Comparison of ENCODE assay signal across 23 cellular contexts in genomic region chr2:109473006-109473380, GRCh38.
DNase-seq lines count a peak whose midpoint lies in the region; ATAC-seq, FAIRE-seq and TF ChIP-seq lines count a peak whose summit lies in the region.
"Had no signal": no experiment of that assay in that cellular context is flagged by ENCODE, and none has a peak within 500 bp of the region (broad histone marks: within the 10 kb centered on the region; RNA-seq: fewer than 3 reads in every experiment).

No MANE protein-coding gene starts in this region.

- TF ChIP-seq RAD21 in neural cell (conservative IDR thresholded peaks at IDR 0.05) (peak; percentile 59), HepG2 (CRISPR knock-in tag; IDR thresholded peaks at IDR 0.05) (no peak)

- no peak overlapping the region for H2AFZ ChIP-seq in neural cell (ENCODE audit: low read depth, low read length)
- H2AFZ ChIP-seq in HepG2 (ENCODE audit: low read length), result no peak overlapping the region

- intact Hi-C loops in HepG2 (cut with micrococcal nuclease; ENCODE audit: unreplicated experiment), result no loop called here

- no peaks in the 10 kb centered on the region for H3K27me3 Mint-ChIP-seq in stimulated activated naive CD8-positive, alpha-beta T cell treated with anti-CD3 and anti-CD28 coated beads, Interleukin-15, amount 100 ng/mL, for 72 hours

- 46% methylated on average over 9 of the region's 9 CpGs for WGBS in HepG2 (ENCODE audit: low lambda C conversion rate)

- ATAC-seq in HepG2, result no peak
- no peak for ATAC-seq in stimulated activated naive CD8-positive, alpha-beta T cell treated with anti-CD3 and anti-CD28 coated beads, Interleukin-15, amount 100 ng/mL, for 72 hours
- ATAC-seq: body of pancreas; CD8-positive, alpha-beta T cell; left lung; stimulated activated memory B cell treated with anti-CD40 and anti-IgM and Interleukin-4, amounts not matched to agents 10 μg/mL and 1 μg/mL and 100 μg/mL, for 72 hours had no signal

- peak; percentile 82 for TF ChIP-seq EP300 in neural cell (conservative IDR thresholded peaks at IDR 0.05; ENCODE audit: poor library complexity, severe bottlenecking)
- TF ChIP-seq EP300 in HepG2 (IDR thresholded peaks at IDR 0.05; ENCODE audit: low read depth in 2 of 2, low read length in 2 of 2), result no peak
- no peak for TF ChIP-seq EP300 in HepG2 (CRISPR knock-in tag; IDR thresholded peaks at IDR 0.05; ENCODE audit: borderline replicate concordance)

- TF ChIP-seq CTCF in epithelial cell of esophagus (IDR thresholded peaks at IDR 0.05; ENCODE audit: insufficient read depth, low read depth, low read length, missing control alignments), result no peak
- TF ChIP-seq CTCF in neural cell (IDR thresholded peaks at IDR 0.05; ENCODE audit: poor library complexity, severe bottlenecking), result peak; percentile 65
- TF ChIP-seq CTCF in HepG2 (CRISPR knock-in tag; IDR thresholded peaks at IDR 0.05), result no peak

- POLR2A ChIA-PET in HepG2 (lab: Yijun Ruan, JAX), result no interaction called here

- no peak overlapping the region; a peak in 1 of 22 replicates for H3K9ac ChIP-seq in BLaER1 treated with 17β-estradiol and CSF1 and Interleukin-3, amounts not matched to agents 10 nM and 100 nM
- H3K9ac ChIP-seq in neural cell (ENCODE audit: low read length), result peak overlapping the region; percentile 27
- H3K9ac ChIP-seq in HepG2 (ENCODE audit: insufficient read depth, low read depth, low read length), result no peak overlapping the region

- FAIRE-seq in HepG2 (lab: Jason Lieb, UNC), result no peak
- FAIRE-seq: colon had no signal

- DNase-seq in NCI-H1694 treated with DMSO at 0.1 percent for 48 hours (lab: John Stamatoyannopoulos, UW) (peak; percentile 79), epithelial cell of esophagus (ENCODE audit: low read depth) (peak; percentile 46), HepG2 (ENCODE audit: low spot score) (no peak), occipital lobe (lab: John Stamatoyannopoulos, UW) (no peak)
- DNase-seq in stimulated activated naive CD8-positive, alpha-beta T cell treated with anti-CD3 and anti-CD28 coated beads, Interleukin-15, amount 100 ng/mL, for 72 hours, result no peak
- DNase-seq: activated CD4-positive, alpha-beta T cell treated with anti-CD3 and anti-CD28 coated beads, Interleukin-2, amount 10 ng/mL, durations not matched to agents 24 days and 14 days; activated CD8-positive, alpha-beta memory T cell treated with anti-CD3 and anti-CD28 coated beads, Interleukin-2, amount 50 U/mL, for 48 hours; activated effector memory CD4-positive, alpha-beta T cell treated with Interleukin-2 at 50 U/mL for 16 hours; body of pancreas; CD8-positive, alpha-beta T cell; EL; left lung; NCI-H1092 treated with DMSO at 0.1 percent for 48 hours; NCI-H2107; NCI-H774; SIG-M5; stimulated activated CD4-positive, alpha-beta T cell treated with anti-CD3 and anti-CD28 coated beads, Interleukin-1b, Interleukin-23, amount 100 ng/mL, for 48 hours; T-helper 1 cell had no signal

- peak overlapping the region; percentile 73 to 97 (median 88); a peak in 21 of 22 replicates for H3K4me2 ChIP-seq in BLaER1 treated with 17β-estradiol and CSF1 and Interleukin-3, amounts not matched to agents 10 nM and 100 nM
- H3K4me2 ChIP-seq in neural cell (ENCODE audit: low read length) (peak overlapping the region; percentile 13), HepG2 (ENCODE audit: low read depth, low read length) (no peak overlapping the region)

- H4K20me1 ChIP-seq in BLaER1 treated with 17β-estradiol and CSF1 and Interleukin-3, amounts not matched to agents 10 nM and 100 nM, result peaks cover 0 to 44% (median 27%) of the 10 kb centered on the region in 11 experiments; a peak in 11 of 22 replicates
- no peaks in the 10 kb centered on the region for H4K20me1 ChIP-seq in neural cell (ENCODE audit: insufficient read depth)
- peaks cover 3% of the 10 kb centered on the region; the same call in 1 of the 2 replicates for H4K20me1 ChIP-seq in HepG2 (ENCODE audit: insufficient read depth, low read length)

- peaks cover 0 to 27% (median 7%) of the 10 kb centered on the region in 11 experiments; a peak in 9 of 22 replicates for H3K36me3 ChIP-seq in BLaER1 treated with 17β-estradiol and CSF1 and Interleukin-3, amounts not matched to agents 10 nM and 100 nM
- H3K36me3 ChIP-seq in neural cell (ENCODE audit: insufficient read depth, low read length) (no peaks in the 10 kb centered on the region), HepG2 (replicated peaks in 1 of 2; ENCODE audit: control insufficient read depth in 1 of 2, insufficient read depth in 2 of 2, low read length in 2 of 2) (no peaks in the 10 kb centered on the region)
- H3K36me3 ChIP-seq: left lung, thoracic aorta had no signal

- no peak overlapping the region for H3K27ac Mint-ChIP-seq in stimulated activated naive CD8-positive, alpha-beta T cell treated with anti-CD3 and anti-CD28 coated beads, Interleukin-15, amount 100 ng/mL, for 72 hours
- H3K27ac Mint-ChIP-seq: activated CD4-positive, alpha-beta T cell treated with anti-CD3 and anti-CD28 coated beads, Interleukin-2, amount 10 ng/mL, durations not matched to agents 24 days and 14 days; CD8-positive, alpha-beta T cell; stimulated activated memory B cell treated with anti-CD40 and anti-IgM and Interleukin-4, amounts not matched to agents 10 μg/mL and 1 μg/mL and 100 μg/mL, for 72 hours had no signal

- no peak overlapping the region for H3K4me3 Mint-ChIP-seq in stimulated activated naive CD8-positive, alpha-beta T cell treated with anti-CD3 and anti-CD28 coated beads, Interleukin-15, amount 100 ng/mL, for 72 hours
- H3K4me3 Mint-ChIP-seq: activated CD4-positive, alpha-beta T cell treated with anti-CD3 and anti-CD28 coated beads, Interleukin-2, amount 10 ng/mL, durations not matched to agents 24 days and 14 days; CD8-positive, alpha-beta T cell; stimulated activated memory B cell treated with anti-CD40 and anti-IgM and Interleukin-4, amounts not matched to agents 10 μg/mL and 1 μg/mL and 100 μg/mL, for 72 hours had no signal

- no peak overlapping the region for H3K4me3 ChIP-seq in BLaER1 treated with 17β-estradiol and CSF1 and Interleukin-3, amounts not matched to agents 10 nM and 100 nM
- H3K4me3 ChIP-seq in epithelial cell of esophagus (ENCODE audit: low read length) (no peak overlapping the region), neural cell (ENCODE audit: low read length) (peak overlapping the region; percentile 33), HepG2 (replicated peaks in 1 of 3; ENCODE audit: insufficient read depth in 1 of 3, low read depth in 2 of 3, low read length in 3 of 3) (no peak overlapping the region)
- H3K4me3 ChIP-seq: body of pancreas, left lung, thoracic aorta had no signal

- no peaks in the 10 kb centered on the region for H3K9me3 Mint-ChIP-seq in stimulated activated naive CD8-positive, alpha-beta T cell treated with anti-CD3 and anti-CD28 coated beads, Interleukin-15, amount 100 ng/mL, for 72 hours
- H3K9me3 Mint-ChIP-seq: activated CD4-positive, alpha-beta T cell treated with anti-CD3 and anti-CD28 coated beads, Interleukin-2, amount 10 ng/mL, durations not matched to agents 24 days and 14 days; CD8-positive, alpha-beta T cell had no signal

- peak overlapping the region in 4 of 11 experiments; percentile 34 to 53 (median 36); a peak in 4 of 22 replicates for H3K27ac ChIP-seq in BLaER1 treated with 17β-estradiol and CSF1 and Interleukin-3, amounts not matched to agents 10 nM and 100 nM
- H3K27ac ChIP-seq in neural cell (ENCODE audit: low read length) (peak overlapping the region; percentile 59), HepG2 (ENCODE audit: extremely low read length, insufficient read depth, low read length) (no peak overlapping the region)
- H3K27ac ChIP-seq: body of pancreas, left lung, thoracic aorta had no signal

- H3K9me2 ChIP-seq in neural cell (ENCODE audit: insufficient read depth, low read length), result no peaks in the 10 kb centered on the region

- H3F3A ChIP-seq in neural cell (ENCODE audit: insufficient read depth, low read length, poor library complexity, severe bottlenecking), result no peaks in the 10 kb centered on the region

- H3K79me2 ChIP-seq in neural cell (replicated peaks; ENCODE audit: insufficient read depth, low read length) (no peaks in the 10 kb centered on the region), HepG2 (ENCODE audit: insufficient read depth, low read length) (no peaks in the 10 kb centered on the region)

- no peak for TF ChIP-seq POLR2A in HepG2 (IDR thresholded peaks at IDR 0.05; ENCODE audit: insufficient read depth in 1 of 2, low read depth in 2 of 2, low read length in 2 of 2)

- H3K9me3 ChIP-seq in BLaER1 treated with 17β-estradiol and CSF1 and Interleukin-3, amounts not matched to agents 10 nM and 100 nM (replicated peaks in 1 of 11), result peaks cover 0 to 8% (median 0%) of the 10 kb centered on the region in 11 experiments; a peak in 6 of 22 replicates
- H3K9me3 ChIP-seq in neural cell (ENCODE audit: low read length) (no peaks in the 10 kb centered on the region), HepG2 (ENCODE audit: low read length) (no peaks in the 10 kb centered on the region)
- H3K9me3 ChIP-seq: body of pancreas, left lung, thoracic aorta had no signal

- peaks cover 11% of the 10 kb centered on the region for H3K4me1 Mint-ChIP-seq in stimulated activated naive CD8-positive, alpha-beta T cell treated with anti-CD3 and anti-CD28 coated beads, Interleukin-15, amount 100 ng/mL, for 72 hours

- in situ Hi-C loops in HepG2 (cut with HindIII; ENCODE audit: extremely low pct_ligation_motif_present, low pct_unique_long_range_greater_than_20kb), result no loop called here

- H3K4me1 ChIP-seq in BLaER1 treated with 17β-estradiol and CSF1 and Interleukin-3, amounts not matched to agents 10 nM and 100 nM, result peaks cover 82 to 100% (median 100%) of the 10 kb centered on the region in 10 experiments
- H3K4me1 ChIP-seq in HepG2 (ENCODE audit: insufficient read depth, low read length), result no peaks in the 10 kb centered on the region
- H3K4me1 ChIP-seq: body of pancreas, left lung had no signal

- no peaks in the 10 kb centered on the region for H3K27me3 ChIP-seq in BLaER1 treated with 17β-estradiol and CSF1 and Interleukin-3, amounts not matched to agents 10 nM and 100 nM
- H3K27me3 ChIP-seq in neural cell (ENCODE audit: insufficient read depth, low read depth, low read length) (no peaks in the 10 kb centered on the region), HepG2 (ENCODE audit: control insufficient read depth in 1 of 2, insufficient read depth in 2 of 2, low read length in 2 of 2) (peaks cover 2 to 13% of the 10 kb centered on the region in 2 experiments; a peak in 2 of 5 replicates)
- H3K27me3 ChIP-seq: body of pancreas, left lung had no signal

- CTCF ChIA-PET in HepG2 (lab: Yijun Ruan, JAX; ENCODE audit: low intra/inter-chr PET ratio, low total read pairs), result no interaction called here

- BruUV-seq in HepG2 (replicated peaks; lab: Mats Ljungman, UMichigan), result no TSS peak

TF ChIP-seq in neural cell, 6 proteins besides CTCF, POLR2A, EP300 and RAD21 (continues in another document):
- TF ChIP-seq TAF1 (IDR thresholded peaks at IDR 0.05; ENCODE audit: low read depth) (no peak), MXI1 (conservative IDR thresholded peaks at IDR 0.05; ENCODE audit: poor library complexity, severe bottlenecking) (no peak), POLR2AphosphoS5 (IDR thresholded peaks at IDR 0.05) (peak; percentile 64)

TF ChIP-seq in HepG2, 621 proteins besides CTCF, POLR2A, EP300 and RAD21 (continues in another document):
- no peak for TF ChIP-seq GFI1 (CRISPR knock-in tag; IDR thresholded peaks at IDR 0.05; ENCODE audit: borderline replicate concordance)
- no peak for TF ChIP-seq LCORL (IDR thresholded peaks at IDR 0.05)
- TF ChIP-seq LCORL (CRISPR knock-in tag; IDR thresholded peaks at IDR 0.05), result no peak
- TF ChIP-seq KLF6 (CRISPR knock-in tag; IDR thresholded peaks at IDR 0.05), result no peak

Comparison
In these comparisons a context has a peak if more than half of its experiments do, and no peak if none do; other contexts are left out.
1. DNase-seq: peak in NCI-H1694 treated with DMSO at 0.1 percent for 48 hours (single experiment) and epithelial cell of esophagus (single experiment); none in HepG2 (single experiment), occipital lobe (single experiment) and stimulated activated naive CD8-positive, alpha-beta T cell treated with anti-CD3 and anti-CD28 coated beads, Interleukin-15, amount 100 ng/mL, for 72 hours (0 of 2).